Comparison of ENCODE assay signal across 8 cellular contexts in the genomic region with DNA sequence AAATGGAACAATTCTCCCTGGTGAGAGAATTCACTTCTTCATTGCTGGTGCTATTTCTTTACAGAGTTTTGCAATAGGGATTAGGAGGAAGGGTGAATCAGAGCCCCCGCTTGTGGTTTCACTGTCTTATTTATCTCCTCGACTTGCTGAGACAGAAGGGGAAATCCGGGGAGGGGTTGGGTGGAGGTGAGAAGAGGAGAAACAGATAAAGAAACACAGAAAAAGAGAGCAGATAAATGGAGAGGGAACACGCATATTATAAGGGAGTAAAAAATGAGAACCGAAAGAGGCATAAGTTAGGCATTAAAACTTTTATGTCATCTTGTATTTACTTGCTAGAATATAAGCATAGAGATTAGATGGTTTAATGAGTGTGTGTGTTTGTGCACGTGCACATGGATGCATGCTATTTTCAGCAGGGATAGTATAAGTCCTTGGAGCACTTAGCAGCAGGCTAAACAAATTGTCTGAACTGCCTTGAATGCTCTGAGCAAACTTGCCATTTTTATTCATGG.
A peak's percentile ranks its signal among the peaks of the same experiment; 100 is the strongest.
DNase-seq lines count a peak whose midpoint lies in the region; ATAC-seq and TF ChIP-seq lines count a peak whose summit lies in the region.

No MANE protein-coding gene starts in this region.

- TF ChIP-seq CTCF in OCI-LY3 (IDR thresholded peaks at IDR 0.05; ENCODE audit: low read depth, low read length) (no peak), omental fat pad (IDR thresholded peaks at IDR 0.05) (no peak)

- ATAC-seq in GM21576 (IDR thresholded peaks at IDR 0.05; ENCODE audit: unreplicated experiment) (peak; percentile 94), omental fat pad (ENCODE audit: low FRiP score) (peak; percentile 64), SK-N-SH treated with all-trans-retinoic acid at 6 μM for 48 hours (no peak)

- H3K9ac ChIP-seq in OCI-LY3 (ENCODE audit: low read length) = peak overlapping the region; percentile 56; the same call in 1 of the 2 replicates

- no peaks in the 10 kb centered on the region for H3K36me3 ChIP-seq in OCI-LY3 (replicated peaks; ENCODE audit: low read depth, low read length)

- H3K27ac ChIP-seq in OCI-LY3 (ENCODE audit: low read length) = peak overlapping the region; percentile 70

- H2AFZ ChIP-seq in OCI-LY3 (ENCODE audit: low read depth, low read length) = no peak overlapping the region

- H3K4me2 ChIP-seq in OCI-LY3 (ENCODE audit: low read length) = peak overlapping the region; percentile 91

- peak overlapping the region; percentile 62 for H3K4me3 ChIP-seq in OCI-LY3 (ENCODE audit: low read length)

- no peaks in the 10 kb centered on the region for H3K9me3 ChIP-seq in OCI-LY3 (ENCODE audit: insufficient read depth, low read length)

- H3K27me3 ChIP-seq in OCI-LY3 (ENCODE audit: low read depth, low read length) = no peaks in the 10 kb centered on the region

- DNase-seq in AML-193 (lab: John Stamatoyannopoulos, UW) (peak; percentile 97 to 98), omental fat pad (ENCODE audit: low spot score) (no peak), posterior cingulate gyrus (no peak), NCI-H446 treated with DMSO at 0.1 percent for 48 hours (lab: John Stamatoyannopoulos, UW) (no peak)
- DNase-seq in activated T-cell treated with anti-CD3 and anti-CD28 coated beads, Interleukin-2, amount 50 U/mL, for 48 hours = peak; percentile 72 to 76

- intact Hi-C loops in posterior cingulate gyrus (cut with DNase I) = no loop called here

- H3K79me2 ChIP-seq in OCI-LY3 (ENCODE audit: low read length) = no peaks in the 10 kb centered on the region

- no peaks in the 10 kb centered on the region for H4K20me1 ChIP-seq in OCI-LY3 (ENCODE audit: insufficient read depth, low read length)

- H3K4me1 ChIP-seq in OCI-LY3 (ENCODE audit: low read length) = peaks cover 25% of the 10 kb centered on the region

TF ChIP-seq in SK-N-SH treated with all-trans-retinoic acid at 6 μM for 48 hours, 23 proteins besides CTCF, POLR2A, EP300 and RAD21:
- TF ChIP-seq BACH2 (CRISPR knock-in tag; IDR thresholded peaks at IDR 0.05; ENCODE audit: borderline replicate concordance) = no peak
- no peak for TF ChIP-seq ZNF565 (CRISPR knock-in tag; conservative IDR thresholded peaks at IDR 0.05; ENCODE audit: low read depth)
- TF ChIP-seq RARB (CRISPR knock-in tag; IDR thresholded peaks at IDR 0.05) = no peak
- TF ChIP-seq, protein P1, sequence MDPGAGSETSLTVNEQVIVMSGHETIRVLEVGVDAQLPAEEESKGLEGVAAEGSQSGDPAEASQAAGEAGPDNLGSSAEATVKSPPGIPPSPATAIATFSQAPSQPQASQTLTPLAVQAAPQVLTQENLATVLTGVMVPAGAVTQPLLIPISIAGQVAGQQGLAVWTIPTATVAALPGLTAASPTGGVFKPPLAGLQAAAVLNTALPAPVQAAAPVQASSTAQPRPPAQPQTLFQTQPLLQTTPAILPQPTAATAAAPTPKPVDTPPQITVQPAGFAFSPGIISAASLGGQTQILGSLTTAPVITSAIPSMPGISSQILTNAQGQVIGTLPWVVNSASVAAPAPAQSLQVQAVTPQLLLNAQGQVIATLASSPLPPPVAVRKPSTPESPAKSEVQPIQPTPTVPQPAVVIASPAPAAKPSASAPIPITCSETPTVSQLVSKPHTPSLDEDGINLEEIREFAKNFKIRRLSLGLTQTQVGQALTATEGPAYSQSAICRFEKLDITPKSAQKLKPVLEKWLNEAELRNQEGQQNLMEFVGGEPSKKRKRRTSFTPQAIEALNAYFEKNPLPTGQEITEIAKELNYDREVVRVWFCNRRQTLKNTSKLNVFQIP (CRISPR knock-in tag; IDR thresholded peaks at IDR 0.05; ENCODE audit: borderline replicate concordance, low read depth) = no peak
- TF ChIP-seq CSDC2 (CRISPR knock-in tag; IDR thresholded peaks at IDR 0.05) = no peak
- no peak for TF ChIP-seq ESRRG (CRISPR knock-in tag; IDR thresholded peaks at IDR 0.05)
- no peak for TF ChIP-seq ZNF8 (CRISPR knock-in tag; IDR thresholded peaks at IDR 0.05)

Comparison
In these comparisons a context has a peak if more than half of its experiments do, and no peak if none do; other contexts are left out.
1. DNase-seq: peak in AML-193 (2 of 2) and activated T-cell treated with anti-CD3 and anti-CD28 coated beads, Interleukin-2, amount 50 U/mL, for 48 hours (2 of 2); none in omental fat pad (single experiment), posterior cingulate gyrus (0 of 10) and NCI-H446 treated with DMSO at 0.1 percent for 48 hours (single experiment).